In the genomic region with DNA sequence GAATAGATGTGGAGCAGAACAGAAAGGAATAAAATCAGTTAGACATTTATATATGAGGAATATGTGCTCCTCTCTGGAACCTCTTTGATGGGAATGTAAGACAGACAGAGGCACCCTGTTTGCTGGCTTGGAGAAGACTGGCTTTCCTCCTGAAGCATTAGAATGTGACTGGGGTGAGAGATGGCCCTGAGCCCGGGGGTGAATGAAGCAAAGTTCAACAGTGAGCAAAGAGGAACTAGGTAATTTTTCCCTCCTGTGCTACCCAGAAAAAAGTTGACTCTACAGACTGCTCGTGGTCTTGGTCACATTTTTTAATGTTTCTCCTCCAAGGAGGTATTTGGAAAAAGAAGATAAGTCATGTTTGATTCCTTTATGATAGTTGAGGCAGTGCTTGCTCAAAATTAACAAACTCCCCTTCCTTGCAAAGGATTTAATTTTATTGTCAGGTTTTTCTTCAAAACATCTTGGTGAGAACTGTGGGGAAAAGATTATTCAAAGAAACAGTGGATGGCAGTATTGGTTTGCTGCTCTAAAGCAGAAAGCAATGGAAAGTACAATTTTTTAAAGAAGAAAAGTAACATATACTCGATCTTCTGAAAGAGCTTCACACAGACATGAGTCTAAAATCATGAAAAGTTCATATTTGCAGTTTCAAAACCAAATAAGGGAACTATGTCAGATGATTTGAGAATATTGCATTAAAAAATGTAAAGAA, we compare ENCODE assay signal across 1 cellular context.
TF ChIP-seq lines count a peak whose summit lies in the region.

No MANE protein-coding gene starts in this region.

TF ChIP-seq in SK-N-SH, 30 proteins besides CTCF, POLR2A, EP300 and RAD21 (continued from another document):
- TF ChIP-seq, protein P1, sequence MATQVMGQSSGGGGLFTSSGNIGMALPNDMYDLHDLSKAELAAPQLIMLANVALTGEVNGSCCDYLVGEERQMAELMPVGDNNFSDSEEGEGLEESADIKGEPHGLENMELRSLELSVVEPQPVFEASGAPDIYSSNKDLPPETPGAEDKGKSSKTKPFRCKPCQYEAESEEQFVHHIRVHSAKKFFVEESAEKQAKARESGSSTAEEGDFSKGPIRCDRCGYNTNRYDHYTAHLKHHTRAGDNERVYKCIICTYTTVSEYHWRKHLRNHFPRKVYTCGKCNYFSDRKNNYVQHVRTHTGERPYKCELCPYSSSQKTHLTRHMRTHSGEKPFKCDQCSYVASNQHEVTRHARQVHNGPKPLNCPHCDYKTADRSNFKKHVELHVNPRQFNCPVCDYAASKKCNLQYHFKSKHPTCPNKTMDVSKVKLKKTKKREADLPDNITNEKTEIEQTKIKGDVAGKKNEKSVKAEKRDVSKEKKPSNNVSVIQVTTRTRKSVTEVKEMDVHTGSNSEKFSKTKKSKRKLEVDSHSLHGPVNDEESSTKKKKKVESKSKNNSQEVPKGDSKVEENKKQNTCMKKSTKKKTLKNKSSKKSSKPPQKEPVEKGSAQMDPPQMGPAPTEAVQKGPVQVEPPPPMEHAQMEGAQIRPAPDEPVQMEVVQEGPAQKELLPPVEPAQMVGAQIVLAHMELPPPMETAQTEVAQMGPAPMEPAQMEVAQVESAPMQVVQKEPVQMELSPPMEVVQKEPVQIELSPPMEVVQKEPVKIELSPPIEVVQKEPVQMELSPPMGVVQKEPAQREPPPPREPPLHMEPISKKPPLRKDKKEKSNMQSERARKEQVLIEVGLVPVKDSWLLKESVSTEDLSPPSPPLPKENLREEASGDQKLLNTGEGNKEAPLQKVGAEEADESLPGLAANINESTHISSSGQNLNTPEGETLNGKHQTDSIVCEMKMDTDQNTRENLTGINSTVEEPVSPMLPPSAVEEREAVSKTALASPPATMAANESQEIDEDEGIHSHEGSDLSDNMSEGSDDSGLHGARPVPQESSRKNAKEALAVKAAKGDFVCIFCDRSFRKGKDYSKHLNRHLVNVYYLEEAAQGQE (IDR thresholded peaks at IDR 0.05; ENCODE audit: low read depth, low read length), result no peak
- no peak for TF ChIP-seq NRF1 (IDR thresholded peaks at IDR 0.05; ENCODE audit: low read depth, low read length)
- TF ChIP-seq, protein P2, sequence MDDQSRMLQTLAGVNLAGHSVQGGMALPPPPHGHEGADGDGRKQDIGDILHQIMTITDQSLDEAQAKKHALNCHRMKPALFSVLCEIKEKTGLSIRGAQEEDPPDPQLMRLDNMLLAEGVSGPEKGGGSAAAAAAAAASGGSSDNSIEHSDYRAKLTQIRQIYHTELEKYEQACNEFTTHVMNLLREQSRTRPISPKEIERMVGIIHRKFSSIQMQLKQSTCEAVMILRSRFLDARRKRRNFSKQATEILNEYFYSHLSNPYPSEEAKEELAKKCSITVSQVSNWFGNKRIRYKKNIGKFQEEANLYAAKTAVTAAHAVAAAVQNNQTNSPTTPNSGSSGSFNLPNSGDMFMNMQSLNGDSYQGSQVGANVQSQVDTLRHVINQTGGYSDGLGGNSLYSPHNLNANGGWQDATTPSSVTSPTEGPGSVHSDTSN (IDR thresholded peaks at IDR 0.05), result no peak
- TF ChIP-seq TEAD4 (IDR thresholded peaks at IDR 0.05; ENCODE audit: borderline replicate concordance, insufficient read depth), result no peak
- no peak for TF ChIP-seq SMC3 (IDR thresholded peaks at IDR 0.05; ENCODE audit: low read depth, low read length)
- no peak for TF ChIP-seq RFX5 (IDR thresholded peaks at IDR 0.05; ENCODE audit: low read length)
- TF ChIP-seq CHD2 (IDR thresholded peaks at IDR 0.05; ENCODE audit: low read length, partially characterized antibody), result no peak
- TF ChIP-seq FOSL2 (IDR thresholded peaks at IDR 0.05; ENCODE audit: borderline replicate concordance, low read depth), result no peak
